Comparison of ENCODE assay signal across 35 cellular contexts in genomic region chr19:47792616-47793015, GRCh38. TPM values are rescaled to one million over a fixed set of nuclear protein-coding genes. Genes with fewer than 3 reads are reported as not detected.
"Had no signal": no experiment of that assay in that cellular context is flagged by ENCODE, and none has a peak within 500 bp of the region (broad histone marks: within the 10 kb centered on the region; RNA-seq: fewer than 3 reads in every experiment).

No MANE protein-coding gene starts in this region.

- H3K4me3 Mint-ChIP-seq: dendritic cell treated with granulocyte-macrophage colony-stimulating factor and Interleukin-4, amounts not matched to agents 40 ng/mL and 50 ng/mL, for 4 days; effector memory CD8-positive, alpha-beta T cell; endodermal cell; naive thymus-derived CD4-positive, alpha-beta T cell; natural killer cell had no signal

- H3K36me3 Mint-ChIP-seq: natural killer cell had no signal

- ATAC-seq: effector memory CD8-positive, alpha-beta T cell; esophagus mucosa; gastrocnemius medialis; heart right ventricle; left colon; left lobe of liver; left ventricle myocardium superior; lower lobe of right lung; naive thymus-derived CD4-positive, alpha-beta T cell; natural killer cell had no signal

- DNase-seq: colonic mucosa; cortex of kidney; effector CD8-positive, alpha-beta T cell; effector memory CD8-positive, alpha-beta T cell; endodermal cell; erythroblast; esophagus squamous epithelium; foreskin fibroblast; foreskin melanocyte; gastrocnemius medialis; glutamatergic neuron; head of caudate nucleus; heart right ventricle; hippocampal formation; islet precursor cell; kidney; kidney glomerular epithelial cell; left colon; left ventricle myocardium superior; lower lobe of right lung; mesenchymal stem cell; midbrain; naive thymus-derived CD4-positive, alpha-beta T cell; natural killer cell had no signal

- H3K4me3 ChIP-seq: colonic mucosa, esophagus squamous epithelium, gastrocnemius medialis, heart right ventricle, lower lobe of right lung had no signal

- H3K9me3 Mint-ChIP-seq: dendritic cell treated with granulocyte-macrophage colony-stimulating factor and Interleukin-4, amounts not matched to agents 40 ng/mL and 50 ng/mL, for 4 days; effector memory CD8-positive, alpha-beta T cell; natural killer cell had no signal

- H3K9me3 ChIP-seq: colonic mucosa, esophagus squamous epithelium, gastrocnemius medialis had no signal

- H3K36me3 ChIP-seq: colonic mucosa, esophagus squamous epithelium, gastrocnemius medialis, lower lobe of right lung had no signal

- H3K27ac Mint-ChIP-seq: dendritic cell treated with granulocyte-macrophage colony-stimulating factor and Interleukin-4, amounts not matched to agents 40 ng/mL and 50 ng/mL, for 4 days; effector memory CD8-positive, alpha-beta T cell; endodermal cell; naive thymus-derived CD4-positive, alpha-beta T cell; natural killer cell had no signal

- H3K27me3 ChIP-seq: colonic mucosa, esophagus squamous epithelium, gastrocnemius medialis, heart right ventricle had no signal

- H3K27ac ChIP-seq: colonic mucosa, epithelial cell of prostate, esophagus squamous epithelium, gastrocnemius medialis, heart right ventricle, lower lobe of right lung had no signal

- H3K4me1 ChIP-seq: colonic mucosa, gastrocnemius medialis, lower lobe of right lung had no signal

- FAIRE-seq: endometrium, kidney had no signal

RNA-seq across cellular contexts. Expression of gene TPRX1, which starts 11.7 kb away (rescaled TPM):
- total RNA-seq: colonic mucosa; dermis microvascular lymphatic vessel endothelial cell; endodermal cell; esophagus mucosa; esophagus squamous epithelium; gastrocnemius medialis; glomerular endothelial cell; heart right ventricle; kidney; left colon; left lobe of liver; left ventricle myocardium superior; lower leg skin; lower lobe of right lung; lung microvascular endothelial cell; mononuclear cell; mucosa of gallbladder; naive thymus-derived CD4-positive, alpha-beta T cell; natural killer cell had no signal
- polyA plus RNA-seq: heart right ventricle; naive thymus-derived CD4-positive, alpha-beta T cell had no signal

RNA-seq across cellular contexts. Expression of gene CRX, which starts 29.1 kb away (rescaled TPM):
- total RNA-seq: colonic mucosa; dermis microvascular lymphatic vessel endothelial cell; esophagus mucosa; esophagus squamous epithelium; gastrocnemius medialis; glomerular endothelial cell; heart right ventricle; kidney; left colon; left lobe of liver; left ventricle myocardium superior; lower leg skin; lower lobe of right lung; lung microvascular endothelial cell; mononuclear cell; mucosa of gallbladder; naive thymus-derived CD4-positive, alpha-beta T cell; natural killer cell had no signal
- polyA plus RNA-seq: heart right ventricle; naive thymus-derived CD4-positive, alpha-beta T cell had no signal
